Comparison of ENCODE assay signal across 1 cellular context in the genomic region with DNA sequence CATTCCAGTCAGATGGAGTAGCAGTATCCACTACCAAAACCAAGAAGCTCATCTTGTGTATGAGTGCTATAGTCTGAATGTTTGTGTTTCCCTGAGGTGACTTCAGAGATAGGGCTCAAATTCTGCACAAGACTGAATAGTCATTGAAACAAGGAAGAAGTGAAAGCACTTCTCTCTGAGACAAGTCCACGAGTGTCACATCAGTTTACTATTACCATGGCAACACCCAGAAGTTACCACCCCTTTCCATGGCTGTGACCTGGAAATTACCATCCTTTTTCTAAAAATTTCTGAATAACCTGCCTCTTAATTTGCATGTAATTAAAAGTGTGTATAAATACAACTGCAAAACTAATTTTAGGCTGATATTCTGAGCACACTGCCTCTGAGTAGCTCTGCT.
A peak's percentile ranks its signal among the peaks of the same experiment; 100 is the strongest.
TF ChIP-seq lines count a peak whose summit lies in the region.

No MANE protein-coding gene starts in this region.

TF ChIP-seq in K562, 482 proteins besides CTCF, POLR2A, EP300 and RAD21 (continued from another document):
- TF ChIP-seq, protein P1, sequence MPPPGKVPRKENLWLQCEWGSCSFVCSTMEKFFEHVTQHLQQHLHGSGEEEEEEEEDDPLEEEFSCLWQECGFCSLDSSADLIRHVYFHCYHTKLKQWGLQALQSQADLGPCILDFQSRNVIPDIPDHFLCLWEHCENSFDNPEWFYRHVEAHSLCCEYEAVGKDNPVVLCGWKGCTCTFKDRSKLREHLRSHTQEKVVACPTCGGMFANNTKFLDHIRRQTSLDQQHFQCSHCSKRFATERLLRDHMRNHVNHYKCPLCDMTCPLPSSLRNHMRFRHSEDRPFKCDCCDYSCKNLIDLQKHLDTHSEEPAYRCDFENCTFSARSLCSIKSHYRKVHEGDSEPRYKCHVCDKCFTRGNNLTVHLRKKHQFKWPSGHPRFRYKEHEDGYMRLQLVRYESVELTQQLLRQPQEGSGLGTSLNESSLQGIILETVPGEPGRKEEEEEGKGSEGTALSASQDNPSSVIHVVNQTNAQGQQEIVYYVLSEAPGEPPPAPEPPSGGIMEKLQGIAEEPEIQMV (tag; conservative IDR thresholded peaks at IDR 0.05; ENCODE audit: low read depth): no peak
- TF ChIP-seq ZNF212 (CRISPR knock-in tag; IDR thresholded peaks at IDR 0.05) (no peak), RBBP5 (IDR thresholded peaks at IDR 0.05; ENCODE audit: borderline replicate concordance, insufficient read depth, low read length, poor library complexity, severe bottlenecking) (no peak), RFX1 (IDR thresholded peaks at IDR 0.05) (peak; percentile 87), DNMT1 (IDR thresholded peaks at IDR 0.05) (no peak), MEIS2 (IDR thresholded peaks at IDR 0.05; ENCODE audit: partially characterized antibody) (no peak)
- TF ChIP-seq, protein P2, sequence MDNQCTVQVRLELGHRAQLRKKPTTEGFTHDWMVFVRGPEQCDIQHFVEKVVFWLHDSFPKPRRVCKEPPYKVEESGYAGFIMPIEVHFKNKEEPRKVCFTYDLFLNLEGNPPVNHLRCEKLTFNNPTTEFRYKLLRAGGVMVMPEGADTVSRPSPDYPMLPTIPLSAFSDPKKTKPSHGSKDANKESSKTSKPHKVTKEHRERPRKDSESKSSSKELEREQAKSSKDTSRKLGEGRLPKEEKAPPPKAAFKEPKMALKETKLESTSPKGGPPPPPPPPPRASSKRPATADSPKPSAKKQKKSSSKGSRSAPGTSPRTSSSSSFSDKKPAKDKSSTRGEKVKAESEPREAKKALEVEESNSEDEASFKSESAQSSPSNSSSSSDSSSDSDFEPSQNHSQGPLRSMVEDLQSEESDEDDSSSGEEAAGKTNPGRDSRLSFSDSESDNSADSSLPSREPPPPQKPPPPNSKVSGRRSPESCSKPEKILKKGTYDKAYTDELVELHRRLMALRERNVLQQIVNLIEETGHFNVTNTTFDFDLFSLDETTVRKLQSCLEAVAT (IDR thresholded peaks at IDR 0.05): no peak
- TF ChIP-seq, protein P3, sequence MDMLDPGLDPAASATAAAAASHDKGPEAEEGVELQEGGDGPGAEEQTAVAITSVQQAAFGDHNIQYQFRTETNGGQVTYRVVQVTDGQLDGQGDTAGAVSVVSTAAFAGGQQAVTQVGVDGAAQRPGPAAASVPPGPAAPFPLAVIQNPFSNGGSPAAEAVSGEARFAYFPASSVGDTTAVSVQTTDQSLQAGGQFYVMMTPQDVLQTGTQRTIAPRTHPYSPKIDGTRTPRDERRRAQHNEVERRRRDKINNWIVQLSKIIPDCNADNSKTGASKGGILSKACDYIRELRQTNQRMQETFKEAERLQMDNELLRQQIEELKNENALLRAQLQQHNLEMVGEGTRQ (CRISPR knock-in tag; IDR thresholded peaks at IDR 0.05): no peak
- TF ChIP-seq, protein P4, sequence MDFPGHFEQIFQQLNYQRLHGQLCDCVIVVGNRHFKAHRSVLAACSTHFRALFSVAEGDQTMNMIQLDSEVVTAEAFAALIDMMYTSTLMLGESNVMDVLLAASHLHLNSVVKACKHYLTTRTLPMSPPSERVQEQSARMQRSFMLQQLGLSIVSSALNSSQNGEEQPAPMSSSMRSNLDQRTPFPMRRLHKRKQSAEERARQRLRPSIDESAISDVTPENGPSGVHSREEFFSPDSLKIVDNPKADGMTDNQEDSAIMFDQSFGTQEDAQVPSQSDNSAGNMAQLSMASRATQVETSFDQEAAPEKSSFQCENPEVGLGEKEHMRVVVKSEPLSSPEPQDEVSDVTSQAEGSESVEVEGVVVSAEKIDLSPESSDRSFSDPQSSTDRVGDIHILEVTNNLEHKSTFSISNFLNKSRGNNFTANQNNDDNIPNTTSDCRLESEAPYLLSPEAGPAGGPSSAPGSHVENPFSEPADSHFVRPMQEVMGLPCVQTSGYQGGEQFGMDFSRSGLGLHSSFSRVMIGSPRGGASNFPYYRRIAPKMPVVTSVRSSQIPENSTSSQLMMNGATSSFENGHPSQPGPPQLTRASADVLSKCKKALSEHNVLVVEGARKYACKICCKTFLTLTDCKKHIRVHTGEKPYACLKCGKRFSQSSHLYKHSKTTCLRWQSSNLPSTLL (IDR thresholded peaks at IDR 0.05): no peak
- TF ChIP-seq, protein P5, sequence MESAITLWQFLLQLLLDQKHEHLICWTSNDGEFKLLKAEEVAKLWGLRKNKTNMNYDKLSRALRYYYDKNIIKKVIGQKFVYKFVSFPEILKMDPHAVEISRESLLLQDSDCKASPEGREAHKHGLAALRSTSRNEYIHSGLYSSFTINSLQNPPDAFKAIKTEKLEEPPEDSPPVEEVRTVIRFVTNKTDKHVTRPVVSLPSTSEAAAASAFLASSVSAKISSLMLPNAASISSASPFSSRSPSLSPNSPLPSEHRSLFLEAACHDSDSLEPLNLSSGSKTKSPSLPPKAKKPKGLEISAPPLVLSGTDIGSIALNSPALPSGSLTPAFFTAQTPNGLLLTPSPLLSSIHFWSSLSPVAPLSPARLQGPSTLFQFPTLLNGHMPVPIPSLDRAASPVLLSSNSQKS (CRISPR knock-in tag; IDR thresholded peaks at IDR 0.05): no peak
- TF ChIP-seq, protein P6, sequence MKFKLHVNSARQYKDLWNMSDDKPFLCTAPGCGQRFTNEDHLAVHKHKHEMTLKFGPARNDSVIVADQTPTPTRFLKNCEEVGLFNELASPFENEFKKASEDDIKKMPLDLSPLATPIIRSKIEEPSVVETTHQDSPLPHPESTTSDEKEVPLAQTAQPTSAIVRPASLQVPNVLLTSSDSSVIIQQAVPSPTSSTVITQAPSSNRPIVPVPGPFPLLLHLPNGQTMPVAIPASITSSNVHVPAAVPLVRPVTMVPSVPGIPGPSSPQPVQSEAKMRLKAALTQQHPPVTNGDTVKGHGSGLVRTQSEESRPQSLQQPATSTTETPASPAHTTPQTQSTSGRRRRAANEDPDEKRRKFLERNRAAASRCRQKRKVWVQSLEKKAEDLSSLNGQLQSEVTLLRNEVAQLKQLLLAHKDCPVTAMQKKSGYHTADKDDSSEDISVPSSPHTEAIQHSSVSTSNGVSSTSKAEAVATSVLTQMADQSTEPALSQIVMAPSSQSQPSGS (CRISPR knock-in tag; IDR thresholded peaks at IDR 0.05): no peak
